In the genomic region with DNA sequence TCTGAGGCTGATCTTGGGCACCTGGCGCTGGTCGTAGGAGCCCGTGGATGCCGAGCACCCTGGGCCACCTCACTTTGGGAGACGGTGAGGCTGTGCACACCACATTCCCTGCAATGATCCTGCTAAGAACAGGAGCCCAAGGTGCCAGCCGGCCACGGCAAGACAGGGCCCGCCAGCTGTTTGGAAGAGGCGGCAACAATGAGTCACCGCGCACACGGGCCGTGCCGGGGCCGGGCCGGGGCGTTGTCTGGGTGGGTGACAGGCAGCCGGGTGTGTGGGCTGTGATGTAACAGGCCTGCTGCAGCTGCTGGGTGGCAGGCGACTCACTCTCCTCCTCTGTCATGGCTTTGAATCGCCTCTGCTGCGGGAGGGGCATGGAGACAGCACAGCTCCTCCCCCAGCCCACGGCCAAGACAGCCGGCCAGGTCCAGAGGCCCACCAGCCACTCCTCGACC, we compare ENCODE assay signal across 8 cellular contexts.
DNase-seq lines count a peak whose midpoint lies in the region; ATAC-seq lines count a peak whose summit lies in the region.

No MANE protein-coding gene starts in this region.

- H3K9me3 Mint-ChIP-seq in T-helper 2 cell treated with Interferon-gamma antibody and Interleukin-4, amounts not matched to agents 5 μg/mL and 100 μg/mL, for 36 hours, result no peaks in the 10 kb centered on the region
- no peaks in the 10 kb centered on the region for H3K9me3 Mint-ChIP-seq in activated naive CD8-positive, alpha-beta T cell (ENCODE audit: low read depth)

- peaks cover 18% of the 10 kb centered on the region for H3K27me3 Mint-ChIP-seq in T-helper 2 cell treated with Interferon-gamma antibody and Interleukin-4, amounts not matched to agents 5 μg/mL and 100 μg/mL, for 36 hours (ENCODE audit: low read depth)
- H3K27me3 Mint-ChIP-seq in activated naive CD8-positive, alpha-beta T cell, result no peaks in the 10 kb centered on the region

- no peak overlapping the region for H3K27ac Mint-ChIP-seq in T-helper 2 cell treated with Interferon-gamma antibody and Interleukin-4, amounts not matched to agents 5 μg/mL and 100 μg/mL, for 36 hours
- H3K27ac Mint-ChIP-seq in activated naive CD8-positive, alpha-beta T cell, result no peak overlapping the region

- DNase-seq in T-helper 2 cell (peak in 4 of 5 experiments; percentile 17 to 69 (median 41)), SHP77 treated with DMSO at 0.1 percent for 48 hours (lab: John Stamatoyannopoulos, UW) (peak; percentile 86), iPS-NIHi7 (ENCODE audit: extremely low spot score) (peak; percentile 65), NAMALWA (ENCODE audit: low spot score) (no peak)
- no peak for DNase-seq in T-helper 2 cell treated with Interferon-gamma antibody and Interleukin-4, amounts not matched to agents 5 μg/mL and 100 μg/mL, for 36 hours (ENCODE audit: low spot score)
- peak; percentile 12 to 57 (median 28) for DNase-seq in stimulated activated CD4-positive, alpha-beta T cell treated with anti-CD3 and anti-CD28 coated beads, TNF-alpha, amount 100 ng/mL, for 24 hours (ENCODE audit: low read depth in 3 of 3)

- H3K36me3 Mint-ChIP-seq in T-helper 2 cell treated with Interferon-gamma antibody and Interleukin-4, amounts not matched to agents 5 μg/mL and 100 μg/mL, for 36 hours (ENCODE audit: low read depth), result no peaks in the 10 kb centered on the region
- H3K36me3 Mint-ChIP-seq in activated naive CD8-positive, alpha-beta T cell, result peaks cover 2% of the 10 kb centered on the region

- peaks cover 10% of the 10 kb centered on the region for H3K4me1 Mint-ChIP-seq in T-helper 2 cell treated with Interferon-gamma antibody and Interleukin-4, amounts not matched to agents 5 μg/mL and 100 μg/mL, for 36 hours (ENCODE audit: low read depth)
- H3K4me1 Mint-ChIP-seq in activated naive CD8-positive, alpha-beta T cell (ENCODE audit: low read depth), result peaks cover 22% of the 10 kb centered on the region

- ATAC-seq in GM18909 (IDR thresholded peaks at IDR 0.05; ENCODE audit: poor library complexity, unreplicated experiment), result no peak

- no peak overlapping the region for H3K4me3 Mint-ChIP-seq in T-helper 2 cell treated with Interferon-gamma antibody and Interleukin-4, amounts not matched to agents 5 μg/mL and 100 μg/mL, for 36 hours
- H3K4me3 Mint-ChIP-seq in activated naive CD8-positive, alpha-beta T cell, result peak overlapping the region; percentile 13

Comparison
In these comparisons a context has a peak if more than half of its experiments do, and no peak if none do; other contexts are left out.
1. DNase-seq: peak in T-helper 2 cell (4 of 5), SHP77 treated with DMSO at 0.1 percent for 48 hours (single experiment), iPS-NIHi7 (single experiment) and stimulated activated CD4-positive, alpha-beta T cell treated with anti-CD3 and anti-CD28 coated beads, TNF-alpha, amount 100 ng/mL, for 24 hours (3 of 3); none in T-helper 2 cell treated with Interferon-gamma antibody and Interleukin-4, amounts not matched to agents 5 μg/mL and 100 μg/mL, for 36 hours (single experiment) and NAMALWA (single experiment).